In genomic region chr14:100022772-100023451, GRCh38 we compare ENCODE assay signal across 10 cellular contexts. TPM values are rescaled to one million over a fixed set of nuclear protein-coding genes. Genes with fewer than 3 reads are reported as not detected.
DNase-seq lines count a peak whose midpoint lies in the region; TF ChIP-seq lines count a peak whose summit lies in the region.
"Had no signal": no experiment of that assay in that cellular context is flagged by ENCODE, and none has a peak within 500 bp of the region (broad histone marks: within the 10 kb centered on the region; RNA-seq: fewer than 3 reads in every experiment).

No MANE protein-coding gene starts in this region.

- H3K9ac ChIP-seq in GM23248: peak overlapping the region; percentile 76

- no peaks in the 10 kb centered on the region for H3K9me2 ChIP-seq in GM23248 (ENCODE audit: insufficient read depth)

- peak overlapping the region; percentile 84 for H3K27ac ChIP-seq in GM23248
- H3K27ac ChIP-seq: pancreas had no signal

- peak overlapping the region; percentile 42 for H3K4me2 ChIP-seq in GM23248 (ENCODE audit: unreplicated experiment)

- H3K4me3 ChIP-seq in GM23248 (0 out of 2 replicates have a peak overlapping the region, but pooled peaks have one; percentile 15), fibroblast of villous mesenchyme (ENCODE audit: low read depth, low read length) (no peak overlapping the region), skeletal muscle cell (ENCODE audit: low read depth, low read length) (no peak overlapping the region)
- H3K4me3 ChIP-seq: pancreas had no signal

- H3K79me2 ChIP-seq in GM23248 (ENCODE audit: insufficient read depth): peaks cover 81% of the 10 kb centered on the region

- H2AFZ ChIP-seq in GM23248: peak overlapping the region; percentile 31; the same call in 1 of the 2 replicates

- no peaks in the 10 kb centered on the region for H4K20me1 ChIP-seq in GM23248 (ENCODE audit: insufficient read depth)

- TF ChIP-seq CTCF in fibroblast of villous mesenchyme (IDR thresholded peaks at IDR 0.05; ENCODE audit: insufficient read depth, low read depth, low read length) (no peak), GM13977 (IDR thresholded peaks at IDR 0.05; ENCODE audit: extremely low read depth, insufficient read depth, missing control alignments) (no peak)

- no peaks in the 10 kb centered on the region for H3K9me3 ChIP-seq in GM23248 (ENCODE audit: low read depth)
- H3K9me3 ChIP-seq: pancreas had no signal

- H3K36me3 ChIP-seq in GM23248 (ENCODE audit: low read depth): no peaks in the 10 kb centered on the region
- H3K36me3 ChIP-seq: pancreas had no signal

- peaks cover 6% of the 10 kb centered on the region for H3F3A ChIP-seq in GM23248 (ENCODE audit: insufficient read depth)

- H3K27me3 ChIP-seq in GM23248 (replicated peaks; ENCODE audit: insufficient read depth): no peaks in the 10 kb centered on the region
- H3K27me3 ChIP-seq: pancreas had no signal

- WGBS in GM23248 (ENCODE audit: low coverage in 1 of 2, low lambda C conversion rate in 2 of 2, missing lambda C conversion rate in 2 of 2), 2 experiments: 39 to 41% methylated on average over 12 of the region's 12 CpGs

- peaks cover 37% of the 10 kb centered on the region for H3K4me1 ChIP-seq in GM23248 (ENCODE audit: insufficient read depth)

- in situ Hi-C loops in GM23248 (cut with MboI) (no loop called here), GM13977 (cut with MboI; ENCODE audit: low pct_unique_long_range_greater_than_20kb, low sequenced_read_pairs, unreplicated experiment) (no loop called here)

- peak; percentile 94 for DNase-seq in GM23248
- peak; percentile 28 for DNase-seq in NCI-H226
- DNase-seq in fibroblast of villous mesenchyme (ENCODE audit: low read depth): peak; percentile 90
- peak; percentile 92 for DNase-seq in skeletal muscle cell (ENCODE audit: low read depth)
- no peak for DNase-seq in activated naive CD4-positive, alpha-beta T cell (lab: John Stamatoyannopoulos, UW)
- DNase-seq in GM13977 (ENCODE audit: low spot score): no peak
- DNase-seq in NCI-H774 (lab: John Stamatoyannopoulos, UW): no peak
- DNase-seq: islet precursor cell, NCI-H2081 treated with DMSO at 0.1 percent for 48 hours, pancreas had no signal

RNA-seq across cellular contexts. Expression of gene EVL, which starts 42.3 kb away (rescaled TPM):
- total RNA-seq in GM23248 (2014; rRNA removed; shearing (Covaris generic)): 15.8 and 29.9 TPM in 2 replicates
- polyA plus RNA-seq in GM23248 (2016; fragmentation: Nextera tagmentation; extraction: Ambion mirVana): 6.2 and 6.6 TPM in 2 replicates
- total RNA-seq in fibroblast of villous mesenchyme: 5.2 and 9.7 TPM in 2 replicates

Comparison
In these comparisons a context has a peak if more than half of its experiments do, and no peak if none do; other contexts are left out.
1. DNase-seq: peak in GM23248 (single experiment), NCI-H226 (single experiment), fibroblast of villous mesenchyme (single experiment) and skeletal muscle cell (single experiment); none in activated naive CD4-positive, alpha-beta T cell (0 of 4), GM13977 (single experiment) and NCI-H774 (single experiment).